ENCODE assay signal across 8 cellular contexts in the genomic region with DNA sequence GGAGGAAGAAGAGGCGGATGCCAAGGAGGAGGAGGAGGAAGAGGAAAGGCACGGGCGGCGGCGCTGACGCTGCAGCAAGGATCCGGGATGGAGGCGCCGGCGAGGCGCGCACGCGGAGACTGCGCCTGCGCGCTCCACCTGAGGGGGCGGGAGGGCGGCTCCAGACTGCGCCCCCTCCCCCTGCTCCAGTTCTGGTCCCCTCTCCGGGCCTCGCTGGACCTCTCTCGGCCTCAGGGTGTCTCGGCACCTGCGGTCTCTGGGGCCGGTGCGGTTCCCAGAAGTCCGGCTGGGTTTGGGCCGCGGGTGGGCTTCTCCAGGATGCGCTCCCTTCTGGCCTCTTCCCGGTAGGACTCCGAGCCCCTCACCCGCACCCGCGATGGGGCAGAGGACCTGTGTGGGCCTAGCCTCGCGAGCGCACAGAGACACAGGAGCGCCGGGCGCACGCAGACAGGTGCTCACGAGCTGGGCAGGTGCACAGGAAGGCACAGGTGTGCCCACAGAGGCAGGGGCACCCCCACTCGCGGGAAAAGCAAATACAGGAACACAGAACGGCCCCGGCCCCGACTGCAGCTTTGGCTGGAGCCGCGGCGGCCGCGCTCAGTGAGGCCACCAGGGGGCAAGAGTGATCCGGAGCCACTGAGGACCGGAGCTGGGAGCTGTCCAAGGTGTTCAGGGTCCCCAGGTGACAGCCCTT. TPM values are rescaled to one million over a fixed set of nuclear protein-coding genes. Genes with fewer than 3 reads are reported as not detected.
A peak's percentile ranks its signal among the peaks of the same experiment; 100 is the strongest.
DNase-seq lines count a peak whose midpoint lies in the region; ATAC-seq and TF ChIP-seq lines count a peak whose summit lies in the region.

TSS of gene NPDC1 (minus strand) at position 84 of the 694 bp plus-strand sequence. CDS start 188 bp downstream, outside the sequence.

- H3K4me3 ChIP-seq in BLaER1: peak within 1 kb of the TSS; percentile 88
- H3K4me3 ChIP-seq in HEK293 (ENCODE audit: low read depth, low read length): peak within 1 kb of the TSS; percentile 58
- peak within 1 kb of the TSS; percentile 67 for H3K4me3 ChIP-seq in lower lobe of right lung

- no peaks in the 10 kb centered on the region for H3K9me3 Mint-ChIP-seq in activated CD4-positive, alpha-beta memory T cell treated with anti-CD3 and anti-CD28 coated beads, Interleukin-2, amount 10 ng/mL, durations not matched to agents 7 days and 5 days

- H3K4me1 Mint-ChIP-seq in activated CD4-positive, alpha-beta memory T cell treated with anti-CD3 and anti-CD28 coated beads, Interleukin-2, amount 10 ng/mL, durations not matched to agents 7 days and 5 days: peaks cover 29% of the 10 kb centered on the region

- H3K27me3 Mint-ChIP-seq in activated CD4-positive, alpha-beta memory T cell treated with anti-CD3 and anti-CD28 coated beads, Interleukin-2, amount 10 ng/mL, durations not matched to agents 7 days and 5 days: peaks cover 33% of the 10 kb centered on the region

- intact Hi-C loops in lower lobe of right lung (cut with DNase I): no loop called here

- H4K20me1 ChIP-seq in BLaER1: peaks cover 81% of the 10 kb centered on the region

- TF ChIP-seq CTCF in HEK293 (tag by site-specific recombination; IDR thresholded peaks at IDR 0.05) (peak; percentile 87), lower lobe of right lung (IDR thresholded peaks at IDR 0.05) (peak; percentile 90)

- H3K27ac ChIP-seq in BLaER1 (peak within 1 kb of the TSS; percentile 71), HEK293 (ENCODE audit: extremely low read depth, low read depth, low read length) (peak within 1 kb of the TSS; percentile 79; the same call in 1 of the 2 replicates), lower lobe of right lung (peak within 1 kb of the TSS; percentile 78)

- POLR2A ChIA-PET in HEK293 (lab: Yijun Ruan, JAX): interaction anchor here (0.5 to 1.6 kb wide), 17 partner anchors 10 to 350 kb away, joined by 3 to 11 read pairs (median 5); partner anchors contain the start of genes MAN1B1, NRARP, RNF224 and SAPCD2
- POLR2A ChIA-PET in activated CD4-positive, alpha-beta memory T cell treated with anti-CD3 and anti-CD28 coated beads, Interleukin-2, amount 10 ng/mL, durations not matched to agents 7 days and 5 days (lab: Charles Lee): interaction anchor here (0.9 to 1.4 kb wide), 7 partner anchors 11 to 25 kb away, joined by 3 to 7 read pairs (median 4); partner anchors contain the start of gene SAPCD2

- H3K27me3 ChIP-seq in BLaER1 (peaks cover 64% of the 10 kb centered on the region), lower lobe of right lung (ENCODE audit: low read depth) (peaks cover 74% of the 10 kb centered on the region)

- H3K36me3 Mint-ChIP-seq in activated CD4-positive, alpha-beta memory T cell treated with anti-CD3 and anti-CD28 coated beads, Interleukin-2, amount 10 ng/mL, durations not matched to agents 7 days and 5 days (ENCODE audit: low read depth): no peaks in the 10 kb centered on the region

- CTCF ChIA-PET in HEK293 (lab: Yijun Ruan, JAX): interaction anchor here (0.5 to 5.4 kb wide), 43 partner anchors 9 to 594 kb away, joined by 3 to 237 read pairs (median 4); partner anchors contain the start of genes ABCA2, CYSRT1, FUT7 and MAN1B1
- CTCF ChIA-PET in activated CD4-positive, alpha-beta memory T cell treated with anti-CD3 and anti-CD28 coated beads, Interleukin-2, amount 10 ng/mL, durations not matched to agents 7 days and 5 days (lab: Charles Lee): interaction anchor here (0.7 to 1.9 kb wide), 35 partner anchors 9 to 582 kb away, joined by 3 to 69 read pairs (median 5); partner anchors contain the start of genes AJM1, MAN1B1, PAXX and RNF208

- H3K4me2 ChIP-seq in BLaER1: peak within 1 kb of the TSS; percentile 99

- peak; percentile 80 to 82 for ATAC-seq in lower lobe of right lung

- H3K27ac Mint-ChIP-seq in activated CD4-positive, alpha-beta memory T cell treated with anti-CD3 and anti-CD28 coated beads, Interleukin-2, amount 10 ng/mL, durations not matched to agents 7 days and 5 days: peak within 1 kb of the TSS; percentile 65

- H3K4me1 ChIP-seq in BLaER1 (peaks cover 43% of the 10 kb centered on the region), HEK293 (ENCODE audit: control insufficient read depth, insufficient read depth, low read length) (peaks cover 5% of the 10 kb centered on the region; the same call in 1 of the 2 replicates), lower lobe of right lung (peaks cover 40% of the 10 kb centered on the region)

- peak; percentile 90 for DNase-seq in NCI-H69 (lab: John Stamatoyannopoulos, UW)
- peak; percentile 86 for DNase-seq in activated CD4-positive, alpha-beta memory T cell treated with anti-CD3 and anti-CD28 coated beads, Interleukin-2, amount 10 ng/mL, durations not matched to agents 7 days and 5 days
- DNase-seq in ecto neural progenitor cell (ENCODE audit: low spot score): peak; percentile 93
- DNase-seq in lower lobe of right lung: peak; percentile 85
- peak; percentile 65 to 79 for DNase-seq in stimulated activated CD4-positive, alpha-beta T cell treated with anti-CD3 and anti-CD28 coated beads, Interleukin-4, amount 100 ng/mL, for 4 hours
- DNase-seq in inferior parietal cortex (ENCODE audit: extremely low spot score): no peak

- H3K9me3 ChIP-seq in BLaER1: no peaks in the 10 kb centered on the region
- no peaks in the 10 kb centered on the region for H3K9me3 ChIP-seq in HEK293 (ENCODE audit: control insufficient read depth, insufficient read depth, low read depth, low read length)
- H3K9me3 ChIP-seq in lower lobe of right lung: no peaks in the 10 kb centered on the region

- H3K4me3 Mint-ChIP-seq in activated CD4-positive, alpha-beta memory T cell treated with anti-CD3 and anti-CD28 coated beads, Interleukin-2, amount 10 ng/mL, durations not matched to agents 7 days and 5 days: peak within 1 kb of the TSS; percentile 76

- peak within 1 kb of the TSS; percentile 80 for H3K9ac ChIP-seq in BLaER1

- H3K36me3 ChIP-seq in BLaER1 (no peaks in the 10 kb centered on the region), HEK293 (ENCODE audit: control insufficient read depth in 2 of 2, insufficient read depth in 1 of 2, low read length in 2 of 2) (no peaks in the 10 kb centered on the region), lower lobe of right lung (no peaks in the 10 kb centered on the region)

TF ChIP-seq in HEK293, 187 proteins besides CTCF, POLR2A, EP300 and RAD21 (continues in another document):
- TF ChIP-seq ZXDB (tag by site-specific recombination; IDR thresholded peaks at IDR 0.05) (peak; percentile 75), YY2 (tag by site-specific recombination; IDR thresholded peaks at IDR 0.05) (0 out of 2 replicates have a peak, but pooled peaks have one; percentile 13), ZNF600 (tag by site-specific recombination; IDR thresholded peaks at IDR 0.05) (peak; percentile 69), ZFHX2 (tag by site-specific recombination; conservative IDR thresholded peaks at IDR 0.05) (peak; percentile 92), ZNF76 (tag by site-specific recombination; IDR thresholded peaks at IDR 0.05; ENCODE audit: borderline replicate concordance, low read depth) (peak; percentile 33; the same call in 1 of the 2 replicates), REST (tag by site-specific recombination; IDR thresholded peaks at IDR 0.05) (peak; percentile 100), ZIC2 (tag by site-specific recombination; IDR thresholded peaks at IDR 0.05) (peak; percentile 36)
- TF ChIP-seq, protein P1, sequence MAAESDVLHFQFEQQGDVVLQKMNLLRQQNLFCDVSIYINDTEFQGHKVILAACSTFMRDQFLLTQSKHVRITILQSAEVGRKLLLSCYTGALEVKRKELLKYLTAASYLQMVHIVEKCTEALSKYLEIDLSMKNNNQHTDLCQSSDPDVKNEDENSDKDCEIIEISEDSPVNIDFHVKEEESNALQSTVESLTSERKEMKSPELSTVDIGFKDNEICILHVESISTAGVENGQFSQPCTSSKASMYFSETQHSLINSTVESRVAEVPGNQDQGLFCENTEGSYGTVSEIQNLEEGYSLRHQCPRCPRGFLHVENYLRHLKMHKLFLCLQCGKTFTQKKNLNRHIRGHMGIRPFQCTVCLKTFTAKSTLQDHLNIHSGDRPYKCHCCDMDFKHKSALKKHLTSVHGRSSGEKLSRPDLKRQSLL (tag by site-specific recombination; IDR thresholded peaks at IDR 0.05): 0 out of 2 replicates have a peak, but pooled peaks have one; percentile 8
- TF ChIP-seq, protein P2, sequence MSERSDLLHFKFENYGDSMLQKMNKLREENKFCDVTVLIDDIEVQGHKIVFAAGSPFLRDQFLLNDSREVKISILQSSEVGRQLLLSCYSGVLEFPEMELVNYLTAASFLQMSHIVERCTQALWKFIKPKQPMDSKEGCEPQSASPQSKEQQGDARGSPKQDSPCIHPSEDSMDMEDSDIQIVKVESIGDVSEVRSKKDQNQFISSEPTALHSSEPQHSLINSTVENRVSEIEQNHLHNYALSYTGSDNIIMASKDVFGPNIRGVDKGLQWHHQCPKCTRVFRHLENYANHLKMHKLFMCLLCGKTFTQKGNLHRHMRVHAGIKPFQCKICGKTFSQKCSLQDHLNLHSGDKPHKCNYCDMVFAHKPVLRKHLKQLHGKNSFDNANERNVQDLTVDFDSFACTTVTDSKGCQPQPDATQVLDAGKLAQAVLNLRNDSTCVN (tag by site-specific recombination; optimal IDR thresholded peaks at IDR 0.05): peak; percentile 86

RNA-seq across cellular contexts. Expression of gene NPDC1, which starts in this region (rescaled TPM):
- total RNA-seq in activated CD4-positive, alpha-beta memory T cell treated with anti-CD3 and anti-CD28 coated beads, Interleukin-2, amount 10 ng/mL, durations not matched to agents 7 days and 5 days: 10 to 100 TPM; 82.8 to 89.2 TPM
- total RNA-seq in lower lobe of right lung: 124 TPM
